Comparison of ENCODE assay signal across 10 cellular contexts in the genomic region with DNA sequence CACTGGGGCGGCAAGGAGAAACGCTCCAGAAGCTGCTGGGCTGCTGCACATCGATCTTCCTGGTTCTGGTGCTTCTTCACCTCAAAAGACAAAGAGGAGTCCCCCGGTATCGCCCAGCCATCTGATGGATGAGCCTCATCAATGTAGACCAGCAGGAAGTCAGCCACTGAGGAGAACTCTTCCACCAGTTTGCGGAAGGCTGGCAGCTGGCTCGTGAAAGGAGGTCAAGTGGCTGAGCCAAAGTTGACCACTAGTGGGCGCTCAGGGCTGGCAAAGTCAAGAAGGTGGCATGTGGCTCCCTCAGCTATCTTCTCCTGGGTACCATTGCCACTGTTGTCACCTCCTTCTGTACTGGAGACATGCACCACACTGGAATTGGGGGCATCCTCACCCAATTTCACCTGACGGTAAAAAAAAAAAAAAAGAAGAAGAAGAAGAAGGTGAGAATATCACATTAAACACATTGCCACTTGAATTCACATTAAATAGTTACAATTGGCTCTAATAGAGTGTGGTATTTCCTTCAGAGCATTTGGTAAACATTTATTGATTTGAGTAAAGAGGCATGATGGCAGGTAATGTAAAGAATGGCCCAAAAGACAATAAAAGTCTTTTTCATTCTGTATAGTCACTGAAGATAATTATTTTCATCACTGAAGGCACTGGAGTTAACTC. TPM values are rescaled to one million over a fixed set of nuclear protein-coding genes. Genes with fewer than 3 reads are reported as not detected.
DNase-seq lines count a peak whose midpoint lies in the region; ATAC-seq and TF ChIP-seq lines count a peak whose summit lies in the region.
"Had no signal": no experiment of that assay in that cellular context is flagged by ENCODE, and none has a peak within 500 bp of the region (broad histone marks: within the 10 kb centered on the region; RNA-seq: fewer than 3 reads in every experiment).

No MANE protein-coding gene starts in this region.

- POLR2A ChIA-PET in Caco-2 (lab: Charles Lee), result no interaction called here
- POLR2A ChIA-PET in PC-9 (lab: Charles Lee; ENCODE audit: unreplicated experiment), result no interaction called here

- H3K4me1 ChIP-seq in Caco-2 (no peaks in the 10 kb centered on the region), PC-9 (replicated peaks; ENCODE audit: insufficient read depth) (no peaks in the 10 kb centered on the region)

- CTCF ChIA-PET in Caco-2 (lab: Charles Lee) (interaction anchor here (0.7 to 0.9 kb wide), 3 partner anchors 13 to 1565 kb away, joined by 4 to 7 read pairs (median 4); no protein-coding TSS in a partner anchor), PC-9 (lab: Charles Lee) (no interaction called here)

- H3K27me3 Mint-ChIP-seq in Caco-2 (ENCODE audit: insufficient read depth, unreplicated experiment), result no peaks in the 10 kb centered on the region
- no peaks in the 10 kb centered on the region for H3K27me3 Mint-ChIP-seq in activated T-helper 17 cell treated with anti-CD3 and anti-CD28 coated beads, Interleukin-2, amount 50 U/mL, for 72 hours

- peaks cover 4% of the 10 kb centered on the region for H3K36me3 Mint-ChIP-seq in Caco-2 (ENCODE audit: insufficient read depth, unreplicated experiment)
- H3K36me3 Mint-ChIP-seq in activated T-helper 17 cell treated with anti-CD3 and anti-CD28 coated beads, Interleukin-2, amount 50 U/mL, for 72 hours (ENCODE audit: low read depth), result no peaks in the 10 kb centered on the region

- H3K27me3 ChIP-seq in Caco-2 (replicated peaks; ENCODE audit: control insufficient read depth, insufficient read depth, low read length) (no peaks in the 10 kb centered on the region; the same call in 1 of the 2 replicates), PC-9 (ENCODE audit: insufficient read depth, low read depth) (no peaks in the 10 kb centered on the region)
- H3K27me3 ChIP-seq: dorsolateral prefrontal cortex, neutrophil had no signal

- no peak overlapping the region for H3K4me2 ChIP-seq in PC-9

- H3K9me3 Mint-ChIP-seq in Caco-2 (ENCODE audit: unreplicated experiment), result no peaks in the 10 kb centered on the region
- peaks cover 7% of the 10 kb centered on the region for H3K9me3 Mint-ChIP-seq in activated T-helper 17 cell treated with anti-CD3 and anti-CD28 coated beads, Interleukin-2, amount 50 U/mL, for 72 hours

- intact Hi-C loops in Caco-2 (cut with micrococcal nuclease; ENCODE audit: unreplicated experiment), result no loop called here
- intact Hi-C loops in PC-9 (cut with micrococcal nuclease; ENCODE audit: unreplicated experiment), result no loop called here

- no peaks in the 10 kb centered on the region for H3K79me2 ChIP-seq in PC-9 (ENCODE audit: low read depth)

- H3K27ac ChIP-seq in PC-9, result no peak overlapping the region
- H3K27ac ChIP-seq: dorsolateral prefrontal cortex, neutrophil had no signal

- H3K4me3 Mint-ChIP-seq in Caco-2 (ENCODE audit: unreplicated experiment), result no peak overlapping the region
- no peak overlapping the region for H3K4me3 Mint-ChIP-seq in activated T-helper 17 cell treated with anti-CD3 and anti-CD28 coated beads, Interleukin-2, amount 50 U/mL, for 72 hours

- H3K27ac Mint-ChIP-seq in Caco-2 (ENCODE audit: unreplicated experiment), result no peak overlapping the region
- H3K27ac Mint-ChIP-seq in activated T-helper 17 cell treated with anti-CD3 and anti-CD28 coated beads, Interleukin-2, amount 50 U/mL, for 72 hours, result no peak overlapping the region

- peak; percentile 69 for ATAC-seq in GM19351 (IDR thresholded peaks at IDR 0.05; ENCODE audit: unreplicated experiment)
- no peak for ATAC-seq in activated T-helper 17 cell treated with anti-CD3 and anti-CD28 coated beads, Interleukin-2, amount 50 U/mL, for 72 hours (replicated peaks)

- DNase-seq in Caco-2 (peak; percentile 47 to 50), PC-9 (no peak), iPS-NIHi7 (ENCODE audit: extremely low spot score) (peak; percentile 75), cortex of kidney (lab: John Stamatoyannopoulos, UW) (no peak), dedifferentiated amniotic fluid mesenchymal stem cell (ENCODE audit: extremely low spot score) (no peak), SHP77 (lab: John Stamatoyannopoulos, UW) (no peak)
- DNase-seq: dorsolateral prefrontal cortex had no signal

- H3F3A ChIP-seq in PC-9 (ENCODE audit: insufficient read depth, low read depth), result no peaks in the 10 kb centered on the region

- H3K4me3 ChIP-seq in Caco-2 (ENCODE audit: low read depth, low read length) (no peak overlapping the region), PC-9 (no peak overlapping the region)
- H3K4me3 ChIP-seq: dorsolateral prefrontal cortex had no signal

- no peaks in the 10 kb centered on the region for H4K20me1 ChIP-seq in PC-9 (ENCODE audit: insufficient read depth)

- H3K36me3 ChIP-seq in Caco-2 (ENCODE audit: control insufficient read depth, insufficient read depth, low read length), result no peaks in the 10 kb centered on the region
- H3K36me3 ChIP-seq in PC-9 (ENCODE audit: low read depth), result no peaks in the 10 kb centered on the region
- H3K36me3 ChIP-seq: neutrophil had no signal

- H3K9me3 ChIP-seq in Caco-2 (no peaks in the 10 kb centered on the region), PC-9 (ENCODE audit: insufficient read depth, low read depth) (peaks cover 11% of the 10 kb centered on the region; the same call in 1 of the 2 replicates)
- H3K9me3 ChIP-seq: neutrophil had no signal

- H2AFZ ChIP-seq in PC-9, result no peak overlapping the region

- peak; percentile 46 to 51 for TF ChIP-seq CTCF in Caco-2 (IDR thresholded peaks at IDR 0.05; ENCODE audit: insufficient read depth in 1 of 2, low read depth in 1 of 2, low read length in 1 of 2, severe bottlenecking in 1 of 2, unreplicated experiment in 1 of 2)
- TF ChIP-seq CTCF in PC-9 (conservative IDR thresholded peaks at IDR 0.05), result peak; percentile 36; the same call in 1 of the 2 replicates

- H3K4me1 Mint-ChIP-seq in Caco-2 (ENCODE audit: low read depth, unreplicated experiment), result no peaks in the 10 kb centered on the region
- H3K4me1 Mint-ChIP-seq in activated T-helper 17 cell treated with anti-CD3 and anti-CD28 coated beads, Interleukin-2, amount 50 U/mL, for 72 hours, result no peaks in the 10 kb centered on the region

- BruUV-seq in Caco-2 (replicated peaks; lab: Mats Ljungman, UMichigan) (no TSS peak), PC-9 (replicated peaks; lab: Mats Ljungman, UMichigan) (no TSS peak)

- H3K9me2 ChIP-seq in PC-9 (ENCODE audit: insufficient read depth), result no peaks in the 10 kb centered on the region; the same call in 1 of the 2 replicates

RNA-seq across cellular contexts. Expression of a gene that starts 8.3 kb away (rescaled TPM):
- 3.4 and 4.9 TPM in 2 replicates for total RNA-seq in Caco-2 (2022)
- 35.0 and 48.2 TPM in 2 replicates for total RNA-seq in PC-9 (2021)
- 1 to 10 TPM in 1 of 2 donors, under 1 TPM in 1; 0.13 to 1.5 TPM for total RNA-seq in activated T-helper 17 cell treated with anti-CD3 and anti-CD28 coated beads, Interleukin-2, amount 50 U/mL, for 72 hours

Comparison
In these comparisons a context has a peak if more than half of its experiments do, and no peak if none do; other contexts are left out.
1. DNase-seq: peak in Caco-2 (2 of 2) and iPS-NIHi7 (single experiment); none in PC-9 (0 of 2), cortex of kidney (single experiment), dedifferentiated amniotic fluid mesenchymal stem cell (single experiment) and SHP77 (0 of 2).